21 cellular contexts compared by ENCODE assay signal in genomic region chr11:60931897-60932296, GRCh38. TPM values are rescaled to one million over a fixed set of nuclear protein-coding genes. Genes with fewer than 3 reads are reported as not detected.
"Had no signal": no experiment of that assay in that cellular context is flagged by ENCODE, and none has a peak within 500 bp of the region (broad histone marks: within the 10 kb centered on the region; RNA-seq: fewer than 3 reads in every experiment).

No MANE protein-coding gene starts in this region.

- H3K4me3 ChIP-seq: colonic mucosa, esophagus muscularis mucosa, prostate gland, sigmoid colon, thoracic aorta, uterus had no signal

- H3K9me3 Mint-ChIP-seq: activated CD8-positive, alpha-beta T cell treated with anti-CD3 and anti-CD28 coated beads for 36 hours; activated naive CD8-positive, alpha-beta T cell treated with anti-CD3 and anti-CD28 coated beads for 36 hours; brain; WTC11 had no signal

- H3K27me3 Mint-ChIP-seq: brain had no signal

- H3K27me3 ChIP-seq: colonic mucosa, sigmoid colon, uterus had no signal

- H3K27ac Mint-ChIP-seq: activated CD8-positive, alpha-beta T cell treated with anti-CD3 and anti-CD28 coated beads for 36 hours; activated naive CD8-positive, alpha-beta T cell treated with anti-CD3 and anti-CD28 coated beads for 36 hours; WTC11 had no signal

- ATAC-seq: activated CD8-positive, alpha-beta T cell treated with anti-CD3 and anti-CD28 coated beads for 36 hours had no signal

- H3K4me1 Mint-ChIP-seq: activated naive CD8-positive, alpha-beta T cell treated with anti-CD3 and anti-CD28 coated beads for 36 hours; WTC11 had no signal

- H3K36me3 ChIP-seq: colonic mucosa, prostate gland, sigmoid colon, thoracic aorta, uterus had no signal

- H3K4me1 ChIP-seq: colonic mucosa, prostate gland, uterus had no signal

- H3K9me3 ChIP-seq: colonic mucosa, esophagus muscularis mucosa, prostate gland, sigmoid colon, thoracic aorta, uterus had no signal

- H3K4me3 Mint-ChIP-seq: activated CD8-positive, alpha-beta T cell treated with anti-CD3 and anti-CD28 coated beads for 36 hours; activated naive CD8-positive, alpha-beta T cell treated with anti-CD3 and anti-CD28 coated beads for 36 hours; brain; WTC11 had no signal

- DNase-seq: activated CD4-positive, alpha-beta T cell treated with anti-CD3 and anti-CD28 coated beads for 48 hours; activated CD8-positive, alpha-beta memory T cell treated with anti-CD3 and anti-CD28 coated beads, Interleukin-2, amount 50 U/mL, for 4 hours; activated CD8-positive, alpha-beta T cell treated with anti-CD3 and anti-CD28 coated beads for 36 hours; activated gamma-delta T cell treated with Interleukin-2 at 50 U/mL for 16 hours; activated naive CD8-positive, alpha-beta T cell treated with anti-CD3 and anti-CD28 coated beads for 36 hours; activated T-cell treated with anti-CD3 and anti-CD28 coated beads, Interleukin-2, amount 50 U/mL, for 48 hours; amygdala; central memory CD4-positive, alpha-beta T cell; colonic mucosa; mesendoderm; sigmoid colon; stimulated activated CD4-positive, alpha-beta T cell treated with anti-CD3 and anti-CD28 coated beads, Interleukin-1b, Interleukin-23, amount 100 ng/mL, for 48 hours; T-helper 2 cell; uterus had no signal

- H3K27ac ChIP-seq: colonic mucosa, esophagus muscularis mucosa, prostate gland, sigmoid colon, thoracic aorta, uterus had no signal

- H3K36me3 Mint-ChIP-seq: activated naive CD8-positive, alpha-beta T cell treated with anti-CD3 and anti-CD28 coated beads for 36 hours had no signal

RNA-seq across cellular contexts. Expression of gene SLC15A3, which starts 20.1 kb away (rescaled TPM):
- polyA plus RNA-seq: neural cell had no signal

RNA-seq across cellular contexts. Expression of gene CD6, which starts 39.6 kb away (rescaled TPM):
- total RNA-seq: osteoblast had no signal
- polyA plus RNA-seq: neural cell had no signal
